10 cellular contexts compared by ENCODE assay signal in the genomic region with DNA sequence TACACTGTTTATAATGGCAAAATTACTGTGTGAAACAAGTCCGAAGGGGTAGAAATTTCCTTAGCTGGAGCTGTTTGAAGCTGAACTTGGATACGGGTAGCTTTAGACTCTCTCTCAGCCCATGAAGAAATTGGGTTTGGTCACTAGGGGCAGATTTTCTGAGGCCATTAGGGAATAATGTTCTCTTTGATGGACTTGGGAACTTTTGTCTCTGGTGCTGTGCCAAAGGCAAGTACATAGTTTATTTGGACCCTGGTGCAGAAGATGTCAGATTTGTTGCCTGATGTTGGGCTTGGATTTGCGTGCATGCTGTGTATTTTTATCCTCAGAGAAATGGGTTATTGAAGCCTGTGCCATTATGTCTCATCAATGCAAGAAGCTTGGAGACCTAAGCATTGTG.
A peak's percentile ranks its signal among the peaks of the same experiment; 100 is the strongest.
DNase-seq lines count a peak whose midpoint lies in the region; ATAC-seq and TF ChIP-seq lines count a peak whose summit lies in the region.
"Had no signal": no experiment of that assay in that cellular context is flagged by ENCODE, and none has a peak within 500 bp of the region (broad histone marks: within the 10 kb centered on the region; RNA-seq: fewer than 3 reads in every experiment).

No MANE protein-coding gene starts in this region.

- intact Hi-C loops in mucosa of descending colon (cut with DNase I, micrococcal nuclease): no loop called here

- H3K27me3 ChIP-seq in AG04450 (ENCODE audit: control insufficient read depth, insufficient read depth, low read length): no peaks in the 10 kb centered on the region
- no peaks in the 10 kb centered on the region for H3K27me3 ChIP-seq in MM.1S (replicated peaks; ENCODE audit: insufficient read depth, low read length)
- H3K27me3 ChIP-seq in foreskin keratinocyte: no peaks in the 10 kb centered on the region

- H3K27ac ChIP-seq in AG04450 (ENCODE audit: low read depth, low read length): no peak overlapping the region
- H3K27ac ChIP-seq in MM.1S (ENCODE audit: low read length): no peak overlapping the region
- H3K27ac ChIP-seq in foreskin keratinocyte: no peak overlapping the region

- H2AFZ ChIP-seq in MM.1S (ENCODE audit: low read length): no peak overlapping the region

- H3K4me2 ChIP-seq in MM.1S (ENCODE audit: low read depth, low read length): no peak overlapping the region

- in situ Hi-C loops in KBM-7 (cut with MboI; ENCODE audit: low pct_unique_long_range_greater_than_20kb, low sequenced_read_pairs): no loop called here

- CTCF ChIA-PET in AG04450 (lab: Charles Lee): interaction anchor here (1.0 kb wide), 1 partner anchor 25 kb away, joined by 5 read pairs; no protein-coding TSS in a partner anchor

- H3K79me2 ChIP-seq in MM.1S (ENCODE audit: low read length): no peaks in the 10 kb centered on the region

- no peak for DNase-seq in AG04450 (ENCODE audit: low read depth, low spot score)
- no peak for DNase-seq in MM.1S
- DNase-seq in epithelial cell of esophagus (ENCODE audit: low read depth): no peak
- DNase-seq in mucosa of descending colon: no peak
- DNase-seq in KBM-7: no peak
- DNase-seq in foreskin keratinocyte: no peak
- DNase-seq: NCI-H2029 treated with DMSO at 0.1 percent for 48 hours, T-helper 1 cell had no signal

- H3K9me2 ChIP-seq in MM.1S (replicated peaks; ENCODE audit: insufficient read depth, low read length): no peaks in the 10 kb centered on the region

- ATAC-seq in mucosa of descending colon (peak; percentile 20), foreskin keratinocyte (no peak), HG03457 (IDR thresholded peaks at IDR 0.05; ENCODE audit: unreplicated experiment) (no peak), GM21717 (IDR thresholded peaks at IDR 0.05; ENCODE audit: unreplicated experiment) (no peak)

- POLR2A ChIA-PET in AG04450 (lab: Yijun Ruan, JAX): interaction anchor here (1.0 kb wide), 1 partner anchor 278 kb away, joined by 13 read pairs; the partner anchor contains the start of gene DHRS3

- peaks cover 7% of the 10 kb centered on the region for H3F3A ChIP-seq in MM.1S (ENCODE audit: insufficient read depth, low read length)

- H3K36me3 ChIP-seq in MM.1S (replicated peaks; ENCODE audit: insufficient read depth, low read length) (no peaks in the 10 kb centered on the region), mucosa of descending colon (ENCODE audit: low read depth) (peaks cover 8% of the 10 kb centered on the region)

- H3K4me1 ChIP-seq in MM.1S (ENCODE audit: low read length) (peaks cover 9% of the 10 kb centered on the region), mucosa of descending colon (ENCODE audit: low read depth) (peaks cover 23% of the 10 kb centered on the region), foreskin keratinocyte (no peaks in the 10 kb centered on the region)

- TF ChIP-seq CTCF in AG04450 (IDR thresholded peaks at IDR 0.05; ENCODE audit: low read depth, low read length): peak; percentile 42
- 0 out of 2 replicates have a peak, but pooled peaks have one; percentile 6 for TF ChIP-seq CTCF in MM.1S (IDR thresholded peaks at IDR 0.05; ENCODE audit: low read length)
- TF ChIP-seq CTCF in epithelial cell of esophagus (IDR thresholded peaks at IDR 0.05; ENCODE audit: insufficient read depth, low read depth, low read length, missing control alignments): peak; percentile 14
- TF ChIP-seq CTCF in mucosa of descending colon (IDR thresholded peaks at IDR 0.05): no peak
- TF ChIP-seq CTCF in foreskin keratinocyte (conservative IDR thresholded peaks at IDR 0.05): no peak

- no peak overlapping the region for H3K9ac ChIP-seq in MM.1S (ENCODE audit: low read length)

- H3K9me3 ChIP-seq in AG04450 (ENCODE audit: control insufficient read depth, insufficient read depth, low read length): no peaks in the 10 kb centered on the region
- H3K9me3 ChIP-seq in MM.1S (replicated peaks; ENCODE audit: insufficient read depth, low read length): no peaks in the 10 kb centered on the region
- no peaks in the 10 kb centered on the region for H3K9me3 ChIP-seq in mucosa of descending colon

- H4K20me1 ChIP-seq in MM.1S (ENCODE audit: insufficient read depth, low read length): no peaks in the 10 kb centered on the region

- H3K4me3 ChIP-seq in AG04450 (ENCODE audit: low read depth, low read length) (no peak overlapping the region), MM.1S (ENCODE audit: low read length) (no peak overlapping the region), epithelial cell of esophagus (ENCODE audit: low read length) (no peak overlapping the region), mucosa of descending colon (no peak overlapping the region)

Comparison
In these comparisons a context has a peak if more than half of its experiments do, and no peak if none do; other contexts are left out.
1. CTCF ChIP-seq: peak in AG04450 (single experiment), MM.1S (single experiment) and epithelial cell of esophagus (single experiment); none in mucosa of descending colon (single experiment) and foreskin keratinocyte (single experiment).